ENCODE assay signal across 8 cellular contexts in genomic region chr7:140913596-140913928, GRCh38. TPM values are rescaled to one million over a fixed set of nuclear protein-coding genes. Genes with fewer than 3 reads are reported as not detected.
DNase-seq lines count a peak whose midpoint lies in the region; ATAC-seq, FAIRE-seq and TF ChIP-seq lines count a peak whose summit lies in the region.
"Not testable (repeated sequence)": the region's sequence is repeated elsewhere in the genome, so short reads cannot be mapped to it uniquely, and the experiment has no call there.

No MANE protein-coding gene starts in this region.

- WGBS in HepG2 (ENCODE audit: low lambda C conversion rate) = 0% methylated on average over 5 of the region's 5 CpGs

- 0 out of 2 replicates have a peak, but pooled peaks have one; percentile 4 for TF ChIP-seq RAD21 in HepG2 (CRISPR knock-in tag; IDR thresholded peaks at IDR 0.05)

- BruUV-seq in PC-9 (replicated peaks; lab: Mats Ljungman, UMichigan); HepG2 (replicated peaks; lab: Mats Ljungman, UMichigan): not testable (repeated sequence)

- not testable (repeated sequence) for H3K4me3 Mint-ChIP-seq in astrocyte (ENCODE audit: unreplicated experiment); neural progenitor cell

- H3K9me3 Mint-ChIP-seq in astrocyte (ENCODE audit: unreplicated experiment) = not testable (repeated sequence)
- peaks cover 40% of the 10 kb centered on the region for H3K9me3 Mint-ChIP-seq in neural progenitor cell

- not testable (repeated sequence) for H3K4me3 ChIP-seq in PC-9; astrocyte (ENCODE audit: insufficient read depth, low read depth, low read length); neural progenitor cell
- peak overlapping the region; percentile 20 to 60 (median 46) for H3K4me3 ChIP-seq in HepG2 (replicated peaks in 1 of 3; ENCODE audit: insufficient read depth in 1 of 3, low read depth in 2 of 3, low read length in 3 of 3)

- peaks cover 14% of the 10 kb centered on the region for H3K4me1 Mint-ChIP-seq in astrocyte (ENCODE audit: low read depth, unreplicated experiment)
- not testable (repeated sequence) for H3K4me1 Mint-ChIP-seq in neural progenitor cell

- not testable (repeated sequence) for H3K27me3 ChIP-seq in PC-9 (ENCODE audit: insufficient read depth, low read depth); astrocyte (ENCODE audit: insufficient read depth, low read length); HepG2 (ENCODE audit: control insufficient read depth in 1 of 2, insufficient read depth in 2 of 2, low read length in 2 of 2); neural progenitor cell

- not testable (repeated sequence) for H2AFZ ChIP-seq in PC-9; astrocyte (ENCODE audit: low read depth, low read length); HepG2 (ENCODE audit: low read length); neural progenitor cell (replicated peaks)

- H3K79me2 ChIP-seq in PC-9 (ENCODE audit: low read depth) (peaks cover 96% of the 10 kb centered on the region), astrocyte (ENCODE audit: insufficient read depth, low read length) (peaks cover 96% of the 10 kb centered on the region), HepG2 (ENCODE audit: insufficient read depth, low read length) (peaks cover 88% of the 10 kb centered on the region), neural progenitor cell (ENCODE audit: low read depth) (peaks cover 100% of the 10 kb centered on the region)

- not testable (repeated sequence) for H3K9ac ChIP-seq in astrocyte (ENCODE audit: low read length); neural progenitor cell
- peak overlapping the region; percentile 57 for H3K9ac ChIP-seq in HepG2 (ENCODE audit: insufficient read depth, low read depth, low read length)

- H3K27me3 Mint-ChIP-seq in astrocyte (ENCODE audit: low read depth, unreplicated experiment); neural progenitor cell (ENCODE audit: insufficient read depth, low read depth): not testable (repeated sequence)

- DNase-seq in COLO668 (lab: John Stamatoyannopoulos, UW; ENCODE audit: unreplicated experiment) = peak; percentile 16
- peak; percentile 20 for DNase-seq in ELF-1 (ENCODE audit: low read depth, low spot score)
- DNase-seq in NCI-H2227 treated with DMSO at 0.1 percent for 48 hours (lab: John Stamatoyannopoulos, UW) = peak; percentile 8
- peak in 1 of 2 experiments; percentile 50 for DNase-seq in PC-9
- DNase-seq in astrocyte (ENCODE audit: low read depth); HepG2 (ENCODE audit: low spot score); neural progenitor cell (ENCODE audit: low spot score): not testable (repeated sequence)

- TF ChIP-seq CTCF in 22Rv1 (IDR thresholded peaks at IDR 0.05); PC-9 (conservative IDR thresholded peaks at IDR 0.05); astrocyte (IDR thresholded peaks at IDR 0.05; ENCODE audit: insufficient read depth, low read depth, low read length); HepG2 (CRISPR knock-in tag; IDR thresholded peaks at IDR 0.05); neural progenitor cell (IDR thresholded peaks at IDR 0.05): not testable (repeated sequence)

- not testable (repeated sequence) for FAIRE-seq in astrocyte (lab: Jason Lieb, UNC); HepG2 (lab: Jason Lieb, UNC)

- in situ Hi-C loops in HepG2 (cut with HindIII; ENCODE audit: extremely low pct_ligation_motif_present, low pct_unique_long_range_greater_than_20kb) = not testable (repeated sequence)

- TF ChIP-seq EP300 in HepG2 (IDR thresholded peaks at IDR 0.05; ENCODE audit: low read depth in 2 of 2, low read length in 2 of 2); HepG2 (CRISPR knock-in tag; IDR thresholded peaks at IDR 0.05; ENCODE audit: borderline replicate concordance): not testable (repeated sequence)

- H3K9me3 ChIP-seq in PC-9 (ENCODE audit: insufficient read depth, low read depth); astrocyte (ENCODE audit: insufficient read depth, low read depth, low read length); HepG2 (ENCODE audit: low read length); neural progenitor cell (ENCODE audit: low read depth): not testable (repeated sequence)

- not testable (repeated sequence) for H3K36me3 Mint-ChIP-seq in astrocyte (ENCODE audit: low read depth, unreplicated experiment)
- H3K36me3 Mint-ChIP-seq in neural progenitor cell = peaks cover 39% of the 10 kb centered on the region

- peak; percentile 43 for ATAC-seq in HepG2

- peak overlapping the region; percentile 52; the same call in 1 of the 2 replicates for H3K4me2 ChIP-seq in PC-9
- H3K4me2 ChIP-seq in astrocyte (ENCODE audit: low read length) = not testable (repeated sequence)
- peak overlapping the region; percentile 79 for H3K4me2 ChIP-seq in HepG2 (ENCODE audit: low read depth, low read length)
- H3K4me2 ChIP-seq in neural progenitor cell = peak overlapping the region; percentile 55

- not testable (repeated sequence) for H3K9me2 ChIP-seq in PC-9 (ENCODE audit: insufficient read depth)

- not testable (repeated sequence) for H3K36me3 ChIP-seq in PC-9 (ENCODE audit: low read depth); astrocyte (ENCODE audit: insufficient read depth, low read length); HepG2 (replicated peaks in 1 of 2; ENCODE audit: control insufficient read depth in 1 of 2, insufficient read depth in 2 of 2, low read length in 2 of 2); neural progenitor cell

- not testable (repeated sequence) for TF ChIP-seq POLR2A in HepG2 (IDR thresholded peaks at IDR 0.05; ENCODE audit: insufficient read depth in 1 of 2, low read depth in 2 of 2, low read length in 2 of 2)

- POLR2A ChIA-PET in PC-9 (lab: Charles Lee; ENCODE audit: unreplicated experiment) (interaction anchor here (0.6 to 0.7 kb wide), 3 partner anchors 11 to 197 kb away, joined by 3 to 6 read pairs (median 5); no protein-coding TSS in a partner anchor), HepG2 (lab: Yijun Ruan, JAX) (interaction anchor here (1.0 to 1.5 kb wide), 5 partner anchors 10 to 101 kb away, joined by 3 to 22 read pairs (median 6); partner anchors contain the start of genes BRAF and MRPS33)

- H3F3A ChIP-seq in PC-9 (ENCODE audit: insufficient read depth, low read depth) = peaks cover 12% of the 10 kb centered on the region; the same call in 1 of the 2 replicates
- H3F3A ChIP-seq in neural progenitor cell (ENCODE audit: low read depth) = peaks cover 14% of the 10 kb centered on the region

- intact Hi-C loops in PC-9 (cut with micrococcal nuclease; ENCODE audit: unreplicated experiment); HepG2 (cut with micrococcal nuclease; ENCODE audit: unreplicated experiment): not testable (repeated sequence)

- H3K4me1 ChIP-seq in PC-9 (replicated peaks; ENCODE audit: insufficient read depth) (peaks cover 29% of the 10 kb centered on the region), HepG2 (ENCODE audit: insufficient read depth, low read length) (peaks cover 36% of the 10 kb centered on the region), neural progenitor cell (peaks cover 26% of the 10 kb centered on the region)
- not testable (repeated sequence) for H3K4me1 ChIP-seq in astrocyte (ENCODE audit: insufficient read depth, low read length)

- H3K27ac ChIP-seq in 22Rv1 (peak overlapping the region; percentile 46), PC-9 (peak overlapping the region; percentile 77), HepG2 (ENCODE audit: extremely low read length, insufficient read depth, low read length) (peak overlapping the region; percentile 75)
- not testable (repeated sequence) for H3K27ac ChIP-seq in astrocyte (ENCODE audit: low read depth, low read length); neural progenitor cell

- H3K27ac Mint-ChIP-seq in astrocyte (ENCODE audit: unreplicated experiment) = peak overlapping the region; percentile 50
- not testable (repeated sequence) for H3K27ac Mint-ChIP-seq in neural progenitor cell

- H4K20me1 ChIP-seq in PC-9 (ENCODE audit: insufficient read depth) (peaks cover 16% of the 10 kb centered on the region), astrocyte (ENCODE audit: insufficient read depth, low read length) (peaks cover 87% of the 10 kb centered on the region), neural progenitor cell (ENCODE audit: low read depth) (peaks cover 59% of the 10 kb centered on the region)
- not testable (repeated sequence) for H4K20me1 ChIP-seq in HepG2 (ENCODE audit: insufficient read depth, low read length)

- CTCF ChIA-PET in PC-9 (lab: Charles Lee) = interaction anchor here (0.7 kb wide), 1 partner anchor 655 kb away, joined by 3 read pairs; no protein-coding TSS in a partner anchor
- CTCF ChIA-PET in HepG2 (lab: Yijun Ruan, JAX; ENCODE audit: low intra/inter-chr PET ratio, low total read pairs) = not testable (repeated sequence)

RNA-seq across cellular contexts. Expression of gene BRAF, which starts 11.2 kb away (rescaled TPM):
- total RNA-seq in PC-9 (2021) (45.0 and 56.9 TPM in 2 replicates), astrocyte (24.1 and 26.0 TPM in 2 replicates), HepG2 (2016; rRNA removed; fragmentation: Illumina TruSeq; extraction: Trizol) (13.4 and 14.0 TPM in 2 replicates), neural progenitor cell (ENCODE audit: low replicate concordance) (32.4 and 48.0 TPM in 2 replicates)
- 22.5 and 25.2 TPM in 2 replicates for total RNA-seq in HepG2 (2016; cell fraction: cytosol; rRNA removed; fragmentation: Illumina TruSeq; extraction: Trizol; ENCODE audit: low read depth)
- total RNA-seq in HepG2 (2016; cell fraction: insoluble cytoplasmic fraction; rRNA removed; fragmentation: Illumina TruSeq; extraction: Trizol) = 12.1 and 13.9 TPM in 2 replicates
- total RNA-seq in HepG2 (2016; cell fraction: membrane; rRNA removed; fragmentation: Illumina TruSeq; extraction: Trizol) = 14.4 and 19.6 TPM in 2 replicates
- 33.7 and 34.1 TPM in 2 replicates for total RNA-seq in HepG2 (2016; cell fraction: nucleus; rRNA removed; fragmentation: Illumina TruSeq; extraction: Trizol)
- polyA plus RNA-seq in HepG2 (2011; rRNA removed) = 10.1 and 12.5 TPM in 2 replicates
- polyA plus RNA-seq in HepG2 (2011; cell fraction: cytosol; rRNA removed) = 5.2 and 8.2 TPM in 2 replicates
- 11.9 and 15.4 TPM in 2 replicates for polyA plus RNA-seq in HepG2 (2011; cell fraction: nucleus; rRNA removed)
- polyA plus RNA-seq in HepG2 (2012) = 7.5 and 9.3 TPM in 2 replicates
- polyA plus RNA-seq in HepG2 (2016; cell fraction: cytosol; fragmentation: Illumina TruSeq; extraction: Trizol; ENCODE audit: low read depth) = 2.9 and 3.9 TPM in 2 replicates
- polyA plus RNA-seq in HepG2 (2016; cell fraction: insoluble cytoplasmic fraction; fragmentation: Illumina TruSeq; extraction: Trizol; ENCODE audit: low read depth) = 7.0 and 8.0 TPM in 2 replicates
- 4.3 and 6.0 TPM in 2 replicates for polyA plus RNA-seq in HepG2 (2016; cell fraction: membrane; fragmentation: Illumina TruSeq; extraction: Trizol; ENCODE audit: low read depth)
- polyA plus RNA-seq in HepG2 (2016; cell fraction: nucleus; fragmentation: Illumina TruSeq; extraction: Trizol; ENCODE audit: insufficient read depth, low read depth) = 12.8 and 14.4 TPM in 2 replicates
- polyA minus RNA-seq in HepG2 (2011; rRNA and poly(A)+ RNA removed; ENCODE audit: low replicate concordance) = 23.3 and 34.0 TPM in 2 replicates
- polyA minus RNA-seq in HepG2 (2011; cell fraction: cytosol; rRNA and poly(A)+ RNA removed) = 20.0 and 26.5 TPM in 2 replicates
- polyA minus RNA-seq in HepG2 (2011; cell fraction: nucleus; rRNA and poly(A)+ RNA removed) = 109 and 113 TPM in 2 replicates
